8 cellular contexts compared by ENCODE assay signal in the genomic region with DNA sequence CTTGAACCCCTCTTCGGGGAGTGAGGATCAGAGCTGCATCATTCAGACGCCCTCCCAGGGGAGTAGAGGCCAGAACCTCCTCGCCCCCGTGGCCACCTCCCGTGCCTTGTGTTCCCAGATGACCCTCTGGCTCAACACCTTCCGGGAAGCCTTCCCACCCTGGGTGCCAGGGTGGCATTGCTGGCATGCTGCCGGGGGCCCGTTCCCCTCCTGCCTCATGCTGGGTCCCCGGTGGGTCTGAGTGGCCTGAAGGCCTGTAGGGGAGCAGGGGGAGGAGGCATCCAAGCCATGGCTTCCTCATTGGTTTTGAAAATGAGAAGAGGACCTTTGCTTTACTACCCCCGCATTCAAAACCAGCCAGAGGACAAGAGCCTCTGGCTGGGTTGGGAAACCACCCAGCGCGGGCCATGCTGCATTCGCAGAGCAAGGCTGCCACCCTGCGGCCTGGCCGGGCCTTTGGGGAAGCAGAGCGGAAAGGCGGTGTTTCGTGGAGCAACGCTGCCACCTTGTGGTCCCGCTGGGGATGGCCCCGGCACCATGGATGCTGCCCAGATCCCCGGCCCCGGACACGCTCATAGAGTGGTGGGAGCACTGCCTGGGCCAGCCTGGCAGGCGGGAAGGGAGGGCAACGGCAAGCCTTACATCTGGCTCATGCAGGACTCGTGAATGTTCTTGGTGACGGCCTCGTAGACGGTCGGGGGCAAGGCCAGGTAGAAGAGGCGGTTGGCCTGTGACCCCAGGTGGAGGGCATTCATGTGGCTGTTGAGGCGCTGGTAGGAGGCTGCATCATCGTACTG. TPM values are rescaled to one million over a fixed set of nuclear protein-coding genes. Genes with fewer than 3 reads are reported as not detected.
DNase-seq lines count a peak whose midpoint lies in the region; ATAC-seq and TF ChIP-seq lines count a peak whose summit lies in the region.

No MANE protein-coding gene starts in this region.

- no peaks in the 10 kb centered on the region for H3K36me3 Mint-ChIP-seq in activated T-cell treated with anti-CD3 and anti-CD28 coated beads, Interleukin-2, amount 50 U/mL, for 4 hours (ENCODE audit: insufficient read depth)
- H3K36me3 Mint-ChIP-seq in neural crest cell (ENCODE audit: low read depth) = no peaks in the 10 kb centered on the region

- H3K27ac ChIP-seq in Karpas-422 (ENCODE audit: low read length) = no peak overlapping the region

- no peaks in the 10 kb centered on the region for H3K36me3 ChIP-seq in Karpas-422 (ENCODE audit: insufficient read depth, low read length)

- no peak overlapping the region for H3K4me3 ChIP-seq in Karpas-422 (ENCODE audit: low read length)

- peaks cover 3% of the 10 kb centered on the region for H3K4me1 ChIP-seq in Karpas-422 (ENCODE audit: low read length)

- no peak overlapping the region for H2AFZ ChIP-seq in Karpas-422 (ENCODE audit: low read length)

- H3K9ac ChIP-seq in Karpas-422 (ENCODE audit: low read length) = peak overlapping the region; percentile 41; the same call in 1 of the 2 replicates

- H3K4me3 Mint-ChIP-seq in activated T-cell treated with anti-CD3 and anti-CD28 coated beads, Interleukin-2, amount 50 U/mL, for 4 hours = no peak overlapping the region
- H3K4me3 Mint-ChIP-seq in neural crest cell = no peak overlapping the region

- H3K9me3 ChIP-seq in Karpas-422 (ENCODE audit: low read length) = no peaks in the 10 kb centered on the region

- no peaks in the 10 kb centered on the region for H3K9me3 Mint-ChIP-seq in activated T-cell treated with anti-CD3 and anti-CD28 coated beads, Interleukin-2, amount 50 U/mL, for 4 hours
- H3K9me3 Mint-ChIP-seq in neural crest cell = no peaks in the 10 kb centered on the region

- peak; percentile 94 for TF ChIP-seq CTCF in neural crest cell (conservative IDR thresholded peaks at IDR 0.05)

- DNase-seq in DMS79 treated with DMSO at 0.1 percent for 48 hours (lab: John Stamatoyannopoulos, UW) = peak; percentile 50
- DNase-seq in Karpas-422 = peak; percentile 95
- peak; percentile 87 for DNase-seq in RKO (ENCODE audit: low spot score)
- DNase-seq in activated T-cell treated with anti-CD3 and anti-CD28 coated beads, Interleukin-2, amount 50 U/mL, for 4 hours = peak; percentile 93
- DNase-seq in fibroblast of gingiva (ENCODE audit: low read depth) = peak; percentile 80
- peak; percentile 85 for DNase-seq in neural crest cell (ENCODE audit: low read depth, low spot score)
- DNase-seq in stromal cell of bone marrow (ENCODE audit: low read depth) = peak; percentile 54

- peaks cover 2% of the 10 kb centered on the region for H3K4me1 Mint-ChIP-seq in activated T-cell treated with anti-CD3 and anti-CD28 coated beads, Interleukin-2, amount 50 U/mL, for 4 hours (ENCODE audit: low read depth)
- no peaks in the 10 kb centered on the region for H3K4me1 Mint-ChIP-seq in neural crest cell

- H4K20me1 ChIP-seq in Karpas-422 (ENCODE audit: insufficient read depth, low read depth, low read length) = no peaks in the 10 kb centered on the region

- no peaks in the 10 kb centered on the region for H3K27me3 Mint-ChIP-seq in activated T-cell treated with anti-CD3 and anti-CD28 coated beads, Interleukin-2, amount 50 U/mL, for 4 hours (ENCODE audit: low read depth)
- no peaks in the 10 kb centered on the region for H3K27me3 Mint-ChIP-seq in neural crest cell (ENCODE audit: low read depth)

- no peak overlapping the region for H3K4me2 ChIP-seq in Karpas-422 (ENCODE audit: low read depth, low read length, poor library complexity, severe bottlenecking)

- no peaks in the 10 kb centered on the region for H3K27me3 ChIP-seq in Karpas-422 (ENCODE audit: low read length)

- H3K79me2 ChIP-seq in Karpas-422 (ENCODE audit: low read length) = no peaks in the 10 kb centered on the region

- H3K27ac Mint-ChIP-seq in neural crest cell (ENCODE audit: unreplicated experiment) = no peak overlapping the region

- peak; percentile 92 for ATAC-seq in GM21723 (IDR thresholded peaks at IDR 0.05; ENCODE audit: unreplicated experiment)
- peak; percentile 95 to 97 for ATAC-seq in activated T-cell treated with anti-CD3 and anti-CD28 coated beads, Interleukin-2, amount 50 U/mL, for 4 hours

- no peaks in the 10 kb centered on the region for H3K9me2 ChIP-seq in Karpas-422 (replicated peaks; ENCODE audit: insufficient read depth, low read length)

RNA-seq across cellular contexts. Expression of a gene that starts 11.9 kb away (rescaled TPM):
- 24.3 and 36.1 TPM in 2 replicates for total RNA-seq in Karpas-422 (2014; rRNA removed; shearing (Covaris generic); ENCODE audit: low replicate concordance)
- total RNA-seq in activated T-cell treated with anti-CD3 and anti-CD28 coated beads, Interleukin-2, amount 50 U/mL, for 4 hours = 100 to 1,000 TPM; 101 to 105 (median 102) TPM
- 84.4 and 93.9 TPM in 2 replicates for total RNA-seq in neural crest cell

RNA-seq across cellular contexts. Expression of a gene that starts 12.7 kb away (rescaled TPM):
- 8.1 and 14.3 TPM in 2 replicates for total RNA-seq in Karpas-422 (2014; rRNA removed; shearing (Covaris generic); ENCODE audit: low replicate concordance)
- total RNA-seq in activated T-cell treated with anti-CD3 and anti-CD28 coated beads, Interleukin-2, amount 50 U/mL, for 4 hours = 10 to 100 TPM; 44.3 to 51.6 (median 45.3) TPM
- 20.3 and 21.3 TPM in 2 replicates for total RNA-seq in neural crest cell

RNA-seq across cellular contexts. Expression of a gene that starts 18.7 kb away (rescaled TPM):
- total RNA-seq in Karpas-422 (2014; rRNA removed; shearing (Covaris generic); ENCODE audit: low replicate concordance) = 14.0 and 36.4 TPM in 2 replicates
- total RNA-seq in activated T-cell treated with anti-CD3 and anti-CD28 coated beads, Interleukin-2, amount 50 U/mL, for 4 hours = 10 to 100 TPM; 30.4 to 40.7 (median 30.8) TPM
- total RNA-seq in neural crest cell = 25.8 and 29.9 TPM in 2 replicates

RNA-seq across cellular contexts. Expression of a gene that starts 44.3 kb away (rescaled TPM):
- 30.5 and 32.1 TPM in 2 replicates for total RNA-seq in Karpas-422 (2014; rRNA removed; shearing (Covaris generic); ENCODE audit: low replicate concordance)
- 10 to 100 TPM; 31.3 to 32.0 (median 31.9) TPM for total RNA-seq in activated T-cell treated with anti-CD3 and anti-CD28 coated beads, Interleukin-2, amount 50 U/mL, for 4 hours
- 7.8 TPM in 2 replicates for total RNA-seq in neural crest cell

RNA-seq across cellular contexts. Expression of a gene that starts 48.3 kb away (rescaled TPM):
- 30.4 and 52.2 TPM in 2 replicates for total RNA-seq in Karpas-422 (2014; rRNA removed; shearing (Covaris generic); ENCODE audit: low replicate concordance)
- total RNA-seq in activated T-cell treated with anti-CD3 and anti-CD28 coated beads, Interleukin-2, amount 50 U/mL, for 4 hours = 10 to 100 TPM; 51.5 to 63.2 (median 59.1) TPM
- total RNA-seq in neural crest cell = 39.2 and 39.5 TPM in 2 replicates
